ENCODE assay signal across 11 cellular contexts in the genomic region with DNA sequence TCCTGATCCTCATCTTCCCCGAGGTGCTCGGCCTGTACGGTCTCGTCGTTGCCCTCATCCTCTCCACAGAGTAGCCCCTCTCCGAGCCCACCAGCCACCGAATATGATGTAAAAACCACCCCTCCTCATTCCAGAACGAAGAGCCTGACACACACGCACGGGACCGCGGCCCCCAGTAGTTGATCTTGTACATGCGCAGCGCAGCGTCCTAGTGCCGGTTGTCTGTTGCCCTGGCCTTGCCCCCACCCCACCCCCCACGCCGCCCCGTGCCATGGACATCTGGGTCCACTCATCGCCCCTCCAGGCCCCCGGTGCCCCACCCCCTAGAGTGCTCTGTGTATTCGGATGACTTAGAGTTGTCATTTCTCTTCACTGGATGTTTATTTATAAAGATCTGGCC. TPM values are rescaled to one million over a fixed set of nuclear protein-coding genes. Genes with fewer than 3 reads are reported as not detected.
A peak's percentile ranks its signal among the peaks of the same experiment; 100 is the strongest.
DNase-seq lines count a peak whose midpoint lies in the region; FAIRE-seq and TF ChIP-seq lines count a peak whose summit lies in the region.
"Had no signal": no experiment of that assay in that cellular context is flagged by ENCODE, and none has a peak within 500 bp of the region (broad histone marks: within the 10 kb centered on the region; RNA-seq: fewer than 3 reads in every experiment).

No MANE protein-coding gene starts in this region.

- peaks cover 15% of the 10 kb centered on the region for H3K4me1 Mint-ChIP-seq in activated naive CD4-positive, alpha-beta T cell treated with anti-CD3 and anti-CD28 coated beads for 36 hours (ENCODE audit: low read depth)
- H3K4me1 Mint-ChIP-seq in H9 = peaks cover 3% of the 10 kb centered on the region in 2 experiments; a peak in 3 of 4 replicates

- H3K4me3 Mint-ChIP-seq in activated naive CD4-positive, alpha-beta T cell treated with anti-CD3 and anti-CD28 coated beads for 36 hours = peak overlapping the region; percentile 59
- H3K4me3 Mint-ChIP-seq in H9 = no peak overlapping the region
- H3K4me3 Mint-ChIP-seq: GM23338 had no signal

- no peak overlapping the region for H4K91ac ChIP-seq in H9 (ENCODE audit: insufficient read length, low read depth, low read length)

- H3K9ac ChIP-seq in colonic mucosa (ENCODE audit: low read depth in 2 of 2, low read length in 2 of 2) (peak overlapping the region; percentile 59 to 72), H9 (ENCODE audit: extremely low read depth, insufficient read length, low read length) (no peak overlapping the region)
- H3K9ac ChIP-seq: BLaER1 had no signal

- TF ChIP-seq CTCF in colonic mucosa (IDR thresholded peaks at IDR 0.05) (no peak), H9 (conservative IDR thresholded peaks at IDR 0.05) (no peak)

- DNase-seq in activated naive CD4-positive, alpha-beta T cell treated with anti-CD3 and anti-CD28 coated beads for 36 hours = no peak
- DNase-seq in activated naive CD4-positive, alpha-beta T cell treated with anti-CD3 and anti-CD28 coated beads, Interleukin-2, amount 50 U/mL, for 16 hours = no peak
- DNase-seq in colonic mucosa (peak; percentile 26), frontal cortex (ENCODE audit: low spot score in 2 of 2) (no peak), GDM1 (lab: John Stamatoyannopoulos, UW) (no peak), H9 (no peak)
- DNase-seq: NCI-H1436 treated with DMSO at 0.1 percent for 48 hours had no signal

- no peak overlapping the region for H3K56ac ChIP-seq in H9 (ENCODE audit: insufficient read length, low read depth, low read length)

- H3K18ac ChIP-seq in H9 (ENCODE audit: insufficient read length, low read depth, low read length) = no peak overlapping the region

- H3K27me3 Mint-ChIP-seq in activated naive CD4-positive, alpha-beta T cell treated with anti-CD3 and anti-CD28 coated beads for 36 hours (ENCODE audit: low read depth) = no peaks in the 10 kb centered on the region
- H3K27me3 Mint-ChIP-seq in H9 (ENCODE audit: low read depth) = peaks cover 1% of the 10 kb centered on the region; the same call in 1 of the 2 replicates

- H3K79me2 ChIP-seq in H9 (ENCODE audit: insufficient read depth, low read length) = no peaks in the 10 kb centered on the region

- H3T11ph ChIP-seq in H9 (ENCODE audit: low read length) = no peak overlapping the region

- peak overlapping the region; percentile 43 for H3K27ac ChIP-seq in colonic mucosa
- peak overlapping the region; percentile 91 for H3K27ac ChIP-seq in muscle layer of duodenum (ENCODE audit: low read length)
- H3K27ac ChIP-seq in urinary bladder (ENCODE audit: low read depth) = peak overlapping the region; percentile 61
- no peak overlapping the region for H3K27ac ChIP-seq in H9 (ENCODE audit: insufficient read length, low read depth, low read length)

- H3K9me3 Mint-ChIP-seq in activated naive CD4-positive, alpha-beta T cell treated with anti-CD3 and anti-CD28 coated beads for 36 hours = no peaks in the 10 kb centered on the region
- H3K9me3 Mint-ChIP-seq in H9 = no peaks in the 10 kb centered on the region; a peak in 2 of 5 replicates
- H3K9me3 Mint-ChIP-seq: GM23338 had no signal

- no peak overlapping the region for H3K14ac ChIP-seq in H9 (ENCODE audit: insufficient read depth, low read length)

- no peak overlapping the region for H2BK12ac ChIP-seq in H9 (ENCODE audit: insufficient read length, low read depth, low read length)

- H3K4me2 ChIP-seq in H9 (ENCODE audit: insufficient read depth, insufficient read length, low read length) = no peak overlapping the region
- H3K4me2 ChIP-seq: GM23338 had no signal

- no peak for FAIRE-seq in frontal cortex (lab: Jason Lieb, UNC)

- H3K4me1 ChIP-seq in colonic mucosa (no peaks in the 10 kb centered on the region), muscle layer of duodenum (ENCODE audit: control insufficient read depth in 1 of 2, insufficient read depth in 2 of 2, low read length in 2 of 2) (peaks cover 6 to 18% of the 10 kb centered on the region in 2 donors), urinary bladder (ENCODE audit: insufficient read depth) (no peaks in the 10 kb centered on the region), H9 (ENCODE audit: insufficient read depth, low read length) (no peaks in the 10 kb centered on the region)

- H3K9me3 ChIP-seq in colonic mucosa (no peaks in the 10 kb centered on the region), muscle layer of duodenum (ENCODE audit: control insufficient read depth in 1 of 2, low read length in 2 of 2) (no peaks in the 10 kb centered on the region), H9 (ENCODE audit: control insufficient read depth, low read depth, low read length) (no peaks in the 10 kb centered on the region)
- H3K9me3 ChIP-seq: BLaER1 had no signal

- H3K27me3 ChIP-seq in colonic mucosa (no peaks in the 10 kb centered on the region), muscle layer of duodenum (ENCODE audit: low read depth, low read length) (no peaks in the 10 kb centered on the region), H9 (ENCODE audit: insufficient read depth, low read length) (no peaks in the 10 kb centered on the region)
- H3K27me3 ChIP-seq: BLaER1 had no signal

- no peak overlapping the region for H2BK20ac ChIP-seq in H9 (ENCODE audit: low read depth, low read length, poor library complexity, severe bottlenecking)

- H2BK120ac ChIP-seq in H9 (ENCODE audit: low read depth, low read length, poor library complexity, severe bottlenecking) = no peak overlapping the region

- no peak overlapping the region for H4K5ac ChIP-seq in H9 (ENCODE audit: insufficient read length, low read depth, low read length)

- CTCF ChIA-PET in activated naive CD4-positive, alpha-beta T cell treated with anti-CD3 and anti-CD28 coated beads for 36 hours (lab: Charles Lee) = interaction anchor here (0.5 to 3.5 kb wide), 9 partner anchors 13 to 180 kb away, joined by 3 to 41 read pairs (median 5); no protein-coding TSS in a partner anchor

- H2BK15ac ChIP-seq in H9 (ENCODE audit: low read depth, low read length) = no peak overlapping the region

- no peak overlapping the region for H4K8ac ChIP-seq in H9 (replicated peaks; ENCODE audit: insufficient read length, low read depth, low read length)

- H3K36me3 ChIP-seq in colonic mucosa (no peaks in the 10 kb centered on the region), muscle layer of duodenum (ENCODE audit: control insufficient read depth in 1 of 2, insufficient read depth in 2 of 2, low read length in 2 of 2) (no peaks in the 10 kb centered on the region), urinary bladder (ENCODE audit: insufficient read depth) (no peaks in the 10 kb centered on the region)
- H3K36me3 ChIP-seq: BLaER1 had no signal

- H3K4ac ChIP-seq in H9 (ENCODE audit: low read depth, low read length) = no peak overlapping the region

- H3K79me1 ChIP-seq in H9 (ENCODE audit: insufficient read depth, low read depth, low read length, poor library complexity, severe bottlenecking) = no peaks in the 10 kb centered on the region

- H2AFZ ChIP-seq in H9 (ENCODE audit: low read length) = no peak overlapping the region

- H3K4me3 ChIP-seq in colonic mucosa = peak overlapping the region; percentile 49
- peak overlapping the region; percentile 70 to 79 for H3K4me3 ChIP-seq in muscle layer of duodenum (ENCODE audit: low read depth in 1 of 2, low read length in 2 of 2)
- peak overlapping the region; percentile 49 for H3K4me3 ChIP-seq in urinary bladder (ENCODE audit: low read depth, low read length)
- H3K4me3 ChIP-seq: BLaER1, GM23338 had no signal

- no peak overlapping the region for H2AK5ac ChIP-seq in H9 (ENCODE audit: insufficient read length, low read length)

- no peaks in the 10 kb centered on the region for H3K36me3 Mint-ChIP-seq in activated naive CD4-positive, alpha-beta T cell treated with anti-CD3 and anti-CD28 coated beads for 36 hours (ENCODE audit: low read depth)
- H3K36me3 Mint-ChIP-seq in H9 (ENCODE audit: insufficient read depth in 1 of 3, low read depth in 3 of 3) = 0 out of 7 replicates have a peak, but pooled peaks cover 0 to 2% (median 0%) of the 10 kb centered on the region in 3 experiments

- intact Hi-C loops in activated naive CD4-positive, alpha-beta T cell treated with anti-CD3 and anti-CD28 coated beads for 36 hours (cut with micrococcal nuclease) = loop anchor here (2.0 to 5.0 kb wide), 4 partner anchors 37 to 171 kb away; a partner anchor contains a TSS
- intact Hi-C loops in colonic mucosa (cut with DNase I) = loop anchor here (5.0 kb wide), 1 partner anchor 65 kb away; no protein-coding TSS in a partner anchor

- H3K23ac ChIP-seq in H9 (ENCODE audit: insufficient read length, low read depth, low read length) = no peak overlapping the region

- no peak overlapping the region for H3K27ac Mint-ChIP-seq in activated naive CD4-positive, alpha-beta T cell treated with anti-CD3 and anti-CD28 coated beads for 36 hours
- no peak overlapping the region; a peak in 1 of 7 replicates for H3K27ac Mint-ChIP-seq in H9
- H3K27ac Mint-ChIP-seq: GM23338 had no signal

- H3K23me2 ChIP-seq in H9 (ENCODE audit: insufficient read length, low read depth, low read length, poor library complexity, severe bottlenecking) = no peaks in the 10 kb centered on the region

- 53% methylated on average over 22 of the region's 22 CpGs for WGBS in urinary bladder
- no CpG with 5 or more reads among the region's 22 CpGs for WGBS in H9 (ENCODE audit: extremely low coverage, insufficient read length, low lambda C conversion rate)

- H4K20me1 ChIP-seq in H9 (ENCODE audit: control insufficient read depth, insufficient read depth, insufficient read length) = no peaks in the 10 kb centered on the region
- H4K20me1 ChIP-seq: BLaER1 had no signal

- H2BK5ac ChIP-seq in H9 (ENCODE audit: insufficient read length, low read length) = no peak overlapping the region

RNA-seq across cellular contexts. Expression of a gene that starts 5.2 kb away (rescaled TPM):
- total RNA-seq in activated naive CD4-positive, alpha-beta T cell treated with anti-CD3 and anti-CD28 coated beads for 36 hours = not detected
- under 1 TPM; 0.32 to 0.35 TPM for total RNA-seq in colonic mucosa
- 5.1 TPM for total RNA-seq in urinary bladder
- 1.1 TPM for polyA plus RNA-seq in urinary bladder
- 6.1 TPM for total RNA-seq in frontal cortex
- total RNA-seq in H9 (2021) = 0.31 and 0.39 TPM in 2 replicates

RNA-seq across cellular contexts. Expression of a gene that starts 18.3 kb away (rescaled TPM):
- total RNA-seq in activated naive CD4-positive, alpha-beta T cell treated with anti-CD3 and anti-CD28 coated beads for 36 hours = 10 to 100 TPM; 12.6 to 12.9 TPM
- 10 to 100 TPM; 24.2 to 24.8 TPM for total RNA-seq in colonic mucosa
- total RNA-seq in urinary bladder = 31.4 TPM
- polyA plus RNA-seq in urinary bladder = 29.8 TPM
- total RNA-seq in frontal cortex = 79.1 TPM
- total RNA-seq in H9 (2021) = 25.6 and 30.2 TPM in 2 replicates

RNA-seq across cellular contexts. Expression of a gene that starts 54.2 kb away (rescaled TPM):
- total RNA-seq in activated naive CD4-positive, alpha-beta T cell treated with anti-CD3 and anti-CD28 coated beads for 36 hours = 1 to 10 TPM; 7.8 to 7.9 TPM
- total RNA-seq in colonic mucosa (10 to 100 TPM; 11.5 to 15.3 TPM), urinary bladder (16.2 TPM), frontal cortex (23.2 TPM), H9 (2021) (9.7 and 9.8 TPM in 2 replicates)
- polyA plus RNA-seq in urinary bladder = 12.3 TPM
